Comparison of ENCODE assay signal across 8 cellular contexts in genomic region chr5:144142030-144142825, GRCh38. TPM values are rescaled to one million over a fixed set of nuclear protein-coding genes. Genes with fewer than 3 reads are reported as not detected.
DNase-seq lines count a peak whose midpoint lies in the region; ATAC-seq and TF ChIP-seq lines count a peak whose summit lies in the region.

No MANE protein-coding gene starts in this region.

- H3K27ac ChIP-seq in iPS DF 6.9 (ENCODE audit: low read length) (no peak overlapping the region), suprapubic skin (no peak overlapping the region)

- H3K36me3 ChIP-seq in Caco-2 (ENCODE audit: control insufficient read depth, insufficient read depth, low read length) (no peaks in the 10 kb centered on the region), iPS DF 6.9 (ENCODE audit: control insufficient read depth, insufficient read depth, low read length) (no peaks in the 10 kb centered on the region), suprapubic skin (no peaks in the 10 kb centered on the region)

- no peaks in the 10 kb centered on the region for H3K4me1 Mint-ChIP-seq in Caco-2 (ENCODE audit: low read depth, unreplicated experiment)

- DNase-seq in Caco-2: peak in 1 of 2 experiments; percentile 11
- DNase-seq in NCI-H2227 treated with DMSO at 0.1 percent for 48 hours (lab: John Stamatoyannopoulos, UW): peak; percentile 28
- DNase-seq in amniotic stem cell (lab: John Stamatoyannopoulos, UW): peak; percentile 30
- peak; percentile 13 for DNase-seq in iPS DF 6.9 (ENCODE audit: low read depth, low spot score)
- no peak for DNase-seq in suprapubic skin (ENCODE audit: low spot score in 2 of 2)
- DNase-seq in islet precursor cell: no peak

- TF ChIP-seq EP300 in suprapubic skin (IDR thresholded peaks at IDR 0.05): no peak

- no peaks in the 10 kb centered on the region for H3K9me3 Mint-ChIP-seq in Caco-2 (ENCODE audit: unreplicated experiment)

- H3K4me3 ChIP-seq in Caco-2 (ENCODE audit: low read depth, low read length) (no peak overlapping the region), iPS DF 6.9 (ENCODE audit: low read length) (no peak overlapping the region), suprapubic skin (no peak overlapping the region)

- BruUV-seq in Caco-2 (replicated peaks; lab: Mats Ljungman, UMichigan): no TSS peak

- H3K27ac Mint-ChIP-seq in Caco-2 (ENCODE audit: unreplicated experiment): no peak overlapping the region

- H3K4me3 Mint-ChIP-seq in Caco-2 (ENCODE audit: unreplicated experiment): no peak overlapping the region

- no peaks in the 10 kb centered on the region for H3K27me3 ChIP-seq in Caco-2 (replicated peaks; ENCODE audit: control insufficient read depth, insufficient read depth, low read length)
- H3K27me3 ChIP-seq in iPS DF 6.9 (ENCODE audit: control insufficient read depth, insufficient read depth, low read length): no peaks in the 10 kb centered on the region
- no peaks in the 10 kb centered on the region for H3K27me3 ChIP-seq in suprapubic skin

- CTCF ChIA-PET in Caco-2 (lab: Charles Lee): interaction anchor here (0.6 to 1.2 kb wide), 3 partner anchors 9 to 318 kb away, joined by 3 to 4 read pairs (median 3); no protein-coding TSS in a partner anchor

- no peaks in the 10 kb centered on the region for H3K36me3 Mint-ChIP-seq in Caco-2 (ENCODE audit: insufficient read depth, unreplicated experiment)

- no CpG with 5 or more reads among the region's 3 CpGs for WGBS in iPS DF 6.9 (ENCODE audit: insufficient coverage, insufficient read length)
- 25% methylated on average over 3 of the region's 3 CpGs for WGBS in suprapubic skin

- TF ChIP-seq CTCF in Caco-2 (IDR thresholded peaks at IDR 0.05; ENCODE audit: insufficient read depth in 1 of 2, low read depth in 1 of 2, low read length in 1 of 2, severe bottlenecking in 1 of 2, unreplicated experiment in 1 of 2) (peak; percentile 50 to 67), suprapubic skin (IDR thresholded peaks at IDR 0.05) (peak; percentile 6 to 51)

- H3K9me3 ChIP-seq in Caco-2 (no peaks in the 10 kb centered on the region), iPS DF 6.9 (ENCODE audit: control insufficient read depth, insufficient read depth, low read length) (no peaks in the 10 kb centered on the region), suprapubic skin (no peaks in the 10 kb centered on the region)

- no peak for TF ChIP-seq POLR2A in suprapubic skin (IDR thresholded peaks at IDR 0.05)

- intact Hi-C loops in Caco-2 (cut with micrococcal nuclease; ENCODE audit: unreplicated experiment): loop anchor here (10.0 kb wide), 1 partner anchor 317 kb away; no protein-coding TSS in a partner anchor

- ATAC-seq in GM19023 (IDR thresholded peaks at IDR 0.05; ENCODE audit: unreplicated experiment) (peak; percentile 93), HG03060 (IDR thresholded peaks at IDR 0.05; ENCODE audit: low read depth, unreplicated experiment) (peak; percentile 98)

- no peaks in the 10 kb centered on the region for H3K4me1 ChIP-seq in Caco-2
- H3K4me1 ChIP-seq in iPS DF 6.9 (ENCODE audit: control insufficient read depth, insufficient read depth, low read length): no peaks in the 10 kb centered on the region
- no peaks in the 10 kb centered on the region for H3K4me1 ChIP-seq in suprapubic skin

- peaks cover 7% of the 10 kb centered on the region for H3K27me3 Mint-ChIP-seq in Caco-2 (ENCODE audit: insufficient read depth, unreplicated experiment)

- POLR2A ChIA-PET in Caco-2 (lab: Charles Lee): no interaction called here

RNA-seq across cellular contexts. Expression of gene YIPF5, which starts 28.2 kb away (rescaled TPM):
- total RNA-seq in Caco-2 (2022) (57.8 and 59.2 TPM in 2 replicates), suprapubic skin (10 to 100 TPM; 28.1 to 50.5 (median 45.0) TPM)

RNA-seq across cellular contexts. Expression of gene KCTD16, which starts 28.4 kb away (rescaled TPM):
- total RNA-seq in Caco-2 (2022) (0.29 and 0.51 TPM in 2 replicates), suprapubic skin (under 1 TPM in 1 of 4 donors, not detected in 3; 0.03 TPM)

Comparison
In these comparisons a context has a peak if more than half of its experiments do, and no peak if none do; other contexts are left out.
1. DNase-seq: peak in NCI-H2227 treated with DMSO at 0.1 percent for 48 hours (single experiment), amniotic stem cell (single experiment) and iPS DF 6.9 (single experiment); none in suprapubic skin (0 of 2) and islet precursor cell (single experiment).